In the genomic region with DNA sequence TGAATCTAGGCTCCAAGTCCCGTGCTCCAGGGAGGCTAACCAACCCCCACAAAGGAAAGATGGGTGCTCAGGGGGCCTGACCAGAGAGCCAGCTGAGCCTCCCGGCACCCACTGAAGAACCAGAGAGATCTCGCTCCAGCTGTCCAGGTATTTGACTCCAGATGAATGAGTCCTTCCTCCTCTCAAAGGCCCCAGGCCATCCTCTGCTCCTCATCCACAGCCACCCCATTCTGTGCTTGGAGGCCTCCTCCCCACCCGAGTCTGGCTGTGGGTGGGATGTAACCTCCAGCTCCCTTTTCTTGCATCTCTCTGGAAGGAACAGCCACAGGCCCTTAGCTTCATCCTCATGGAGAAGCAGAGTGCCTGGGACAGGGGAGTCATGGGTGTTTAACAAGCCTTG, we compare ENCODE assay signal across 16 cellular contexts. TPM values are rescaled to one million over a fixed set of nuclear protein-coding genes. Genes with fewer than 3 reads are reported as not detected.
DNase-seq lines count a peak whose midpoint lies in the region; ATAC-seq and TF ChIP-seq lines count a peak whose summit lies in the region.
"Had no signal": no experiment of that assay in that cellular context is flagged by ENCODE, and none has a peak within 500 bp of the region (broad histone marks: within the 10 kb centered on the region; RNA-seq: fewer than 3 reads in every experiment).

No MANE protein-coding gene starts in this region.

- 95 to 100% methylated on average over 2 to 4 of the region's 4 CpGs for WGBS in endodermal cell (ENCODE audit: insufficient coverage in 1 of 2, insufficient read length in 1 of 2), 2 experiments

- H3K27ac ChIP-seq in left ventricle myocardium inferior (replicated peaks) (peak overlapping the region; percentile 47), endodermal cell (ENCODE audit: low read depth, low read length) (no peak overlapping the region), stomach smooth muscle (ENCODE audit: low read length) (peak overlapping the region; percentile 67), upper lobe of right lung (no peak overlapping the region), substantia nigra (ENCODE audit: low read depth, low read length, poor library complexity, severe bottlenecking) (no peak overlapping the region)

- no peak for TF ChIP-seq CTCF in left ventricle myocardium inferior (IDR thresholded peaks at IDR 0.05; ENCODE audit: borderline replicate concordance)
- TF ChIP-seq CTCF in endodermal cell (conservative IDR thresholded peaks at IDR 0.05), result no peak
- no peak for TF ChIP-seq CTCF in omental fat pad (IDR thresholded peaks at IDR 0.05)
- TF ChIP-seq CTCF in upper lobe of right lung (IDR thresholded peaks at IDR 0.05), result no peak

- H3K4me3 ChIP-seq in left ventricle myocardium inferior (no peak overlapping the region), endodermal cell (ENCODE audit: low read length) (no peak overlapping the region), stomach smooth muscle (ENCODE audit: low read length in 2 of 2) (no peak overlapping the region), upper lobe of right lung (no peak overlapping the region), MG63 (no peak overlapping the region)

- no peaks in the 10 kb centered on the region for H3K9me3 Mint-ChIP-seq in endodermal cell

- H3K27me3 ChIP-seq in left ventricle myocardium inferior (ENCODE audit: low read depth) (no peaks in the 10 kb centered on the region), endodermal cell (ENCODE audit: control insufficient read depth, insufficient read depth, low read length, poor library complexity, severe bottlenecking) (peaks cover 37% of the 10 kb centered on the region), stomach smooth muscle (ENCODE audit: control insufficient read depth in 1 of 2, insufficient read depth in 2 of 2, low read length in 2 of 2) (no peaks in the 10 kb centered on the region), upper lobe of right lung (no peaks in the 10 kb centered on the region), MG63 (no peaks in the 10 kb centered on the region)

- H3K9me3 ChIP-seq in left ventricle myocardium inferior (replicated peaks) (no peaks in the 10 kb centered on the region), endodermal cell (ENCODE audit: control insufficient read depth, low read length) (no peaks in the 10 kb centered on the region), stomach smooth muscle (ENCODE audit: control insufficient read depth in 2 of 2, low read length in 2 of 2) (no peaks in the 10 kb centered on the region), upper lobe of right lung (no peaks in the 10 kb centered on the region), MG63 (no peaks in the 10 kb centered on the region)

- DNase-seq in left ventricle myocardium inferior, result no peak
- no peak for DNase-seq in Right ventricle myocardium superior
- peak; percentile 13 for DNase-seq in endodermal cell
- DNase-seq in omental fat pad (ENCODE audit: low spot score), result no peak
- no peak for DNase-seq in upper lobe of right lung
- no peak for DNase-seq in MG63
- no peak for DNase-seq in substantia nigra (lab: John Stamatoyannopoulos, UW)
- DNase-seq: Karpas-422, NCI-H1694 treated with DMSO at 0.1 percent for 48 hours, NCI-H2081 treated with DMSO at 0.1 percent for 48 hours, NCI-H2171 treated with DMSO at 0.1 percent for 48 hours, NCI-H524 treated with DMSO at 0.1 percent for 48 hours, SHP77 treated with DMSO at 0.1 percent for 48 hours had no signal

- no peak overlapping the region for H3K9ac ChIP-seq in endodermal cell (ENCODE audit: extremely low read depth, low read length, poor library complexity, severe bottlenecking)
- no peak overlapping the region for H3K9ac ChIP-seq in stomach smooth muscle (ENCODE audit: low read length in 2 of 2)

- H3K36me3 Mint-ChIP-seq in endodermal cell (ENCODE audit: low read depth), result no peaks in the 10 kb centered on the region
- H3K36me3 Mint-ChIP-seq: CD14-positive monocyte had no signal

- H3K4me1 ChIP-seq in left ventricle myocardium inferior (peaks cover 33% of the 10 kb centered on the region), endodermal cell (ENCODE audit: control insufficient read depth, insufficient read depth, low read length) (no peaks in the 10 kb centered on the region), stomach smooth muscle (ENCODE audit: control insufficient read depth, insufficient read depth, low read length) (peaks cover 15% of the 10 kb centered on the region), upper lobe of right lung (no peaks in the 10 kb centered on the region)

- peaks cover 33% of the 10 kb centered on the region for H3K27me3 Mint-ChIP-seq in endodermal cell (ENCODE audit: insufficient read depth)

- intact Hi-C loops in left ventricle myocardium inferior (cut with micrococcal nuclease), result no loop called here
- intact Hi-C loops in Right ventricle myocardium superior (cut with DNase I), result no loop called here
- intact Hi-C loops in upper lobe of right lung (cut with DNase I), result no loop called here

- ATAC-seq in Right ventricle myocardium superior (ENCODE audit: poor library complexity), result no peak
- peak; percentile 16 for ATAC-seq in omental fat pad (ENCODE audit: low FRiP score)
- ATAC-seq in upper lobe of right lung, result no peak

- H3K4me1 Mint-ChIP-seq in endodermal cell, result no peaks in the 10 kb centered on the region
- H3K4me1 Mint-ChIP-seq: CD14-positive monocyte had no signal

- H3K36me3 ChIP-seq in left ventricle myocardium inferior (peaks cover 11% of the 10 kb centered on the region), endodermal cell (ENCODE audit: control insufficient read depth, insufficient read depth, low read length) (no peaks in the 10 kb centered on the region), stomach smooth muscle (ENCODE audit: control insufficient read depth in 2 of 2, insufficient read depth in 2 of 2, low read length in 2 of 2) (peaks cover 8 to 21% of the 10 kb centered on the region in 2 donors), upper lobe of right lung (no peaks in the 10 kb centered on the region), MG63 (no peaks in the 10 kb centered on the region)

- H3K27ac Mint-ChIP-seq in endodermal cell, result no peak overlapping the region
- H3K27ac Mint-ChIP-seq: CD14-positive monocyte had no signal

- no peak overlapping the region for H3K4me3 Mint-ChIP-seq in endodermal cell
- H3K4me3 Mint-ChIP-seq: CD14-positive monocyte had no signal

RNA-seq across cellular contexts. Expression of a gene that starts 44.6 kb away (rescaled TPM):
- total RNA-seq in left ventricle myocardium inferior, result 21.1 TPM
- total RNA-seq in Right ventricle myocardium superior, result 22.4 TPM
- under 1 TPM; 0.51 to 0.77 TPM for total RNA-seq in endodermal cell
- polyA plus RNA-seq in endodermal cell (2013, experiment 1 of 2), result 1.4 TPM
- 1.1 TPM for polyA plus RNA-seq in endodermal cell (2013, experiment 2 of 2)
- 10 to 100 TPM; 11.8 to 26.2 (median 19.7) TPM for total RNA-seq in omental fat pad
- 19.5 TPM for total RNA-seq in upper lobe of right lung
- total RNA-seq in MG63 (2014; rRNA removed; shearing (Covaris generic); ENCODE audit: low replicate concordance), result 1.7 and 2.8 TPM in 2 replicates
- total RNA-seq: M059J had no signal
- polyA plus RNA-seq: CD14-positive monocyte had no signal

Comparison
In these comparisons a context has a peak if more than half of its experiments do, and no peak if none do; other contexts are left out.
1. H3K27ac ChIP-seq: peak in left ventricle myocardium inferior (single experiment) and stomach smooth muscle (single experiment); none in endodermal cell (single experiment), upper lobe of right lung (single experiment) and substantia nigra (single experiment).